1 cellular context compared by ENCODE assay signal in the genomic region with DNA sequence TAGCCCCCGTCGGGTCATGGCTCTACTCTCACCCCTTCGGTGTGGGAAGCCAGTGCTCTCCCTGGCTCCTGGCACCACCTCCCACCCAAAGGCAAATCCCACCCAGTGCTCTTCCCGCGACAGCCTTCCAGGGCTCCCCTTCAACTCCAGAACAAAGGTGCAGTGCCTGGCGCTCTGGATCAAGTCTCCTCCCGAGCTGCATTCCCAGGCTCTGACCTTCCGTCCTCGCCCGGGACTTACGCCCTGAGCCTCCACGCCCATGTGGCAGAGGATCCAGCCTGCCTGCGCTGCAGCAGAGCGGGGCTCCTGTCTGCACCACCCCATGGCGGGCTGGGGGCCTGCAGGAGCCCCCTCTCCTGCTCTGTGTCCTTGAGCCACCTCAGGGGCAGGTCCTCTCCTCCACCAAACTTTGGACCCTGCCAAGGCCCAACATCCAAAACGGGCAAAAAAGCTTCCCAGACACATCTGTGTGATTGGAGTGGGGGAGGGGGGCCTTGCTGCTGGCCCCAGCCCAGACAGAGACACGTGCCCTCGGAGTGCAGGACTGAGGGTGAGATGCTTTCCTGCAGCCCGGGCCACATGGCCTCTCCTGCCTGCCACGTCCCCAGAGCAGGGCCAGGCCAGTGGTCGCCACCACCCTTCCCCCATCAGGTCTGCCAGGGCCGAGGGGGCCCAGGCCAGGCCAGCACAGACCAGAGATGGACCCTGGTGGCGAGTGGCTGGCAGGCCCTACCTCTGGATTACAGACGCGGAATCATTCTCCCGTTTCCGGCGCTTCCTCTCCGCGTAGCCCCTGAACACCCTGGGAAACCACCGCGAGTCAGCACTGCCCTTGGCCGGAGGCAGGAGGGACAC.
TF ChIP-seq lines count a peak whose summit lies in the region.

No MANE protein-coding gene starts in this region.

TF ChIP-seq in HepG2, 621 proteins besides CTCF, POLR2A, EP300 and RAD21 (continued from another document and continues in another):
- TF ChIP-seq, protein P1, sequence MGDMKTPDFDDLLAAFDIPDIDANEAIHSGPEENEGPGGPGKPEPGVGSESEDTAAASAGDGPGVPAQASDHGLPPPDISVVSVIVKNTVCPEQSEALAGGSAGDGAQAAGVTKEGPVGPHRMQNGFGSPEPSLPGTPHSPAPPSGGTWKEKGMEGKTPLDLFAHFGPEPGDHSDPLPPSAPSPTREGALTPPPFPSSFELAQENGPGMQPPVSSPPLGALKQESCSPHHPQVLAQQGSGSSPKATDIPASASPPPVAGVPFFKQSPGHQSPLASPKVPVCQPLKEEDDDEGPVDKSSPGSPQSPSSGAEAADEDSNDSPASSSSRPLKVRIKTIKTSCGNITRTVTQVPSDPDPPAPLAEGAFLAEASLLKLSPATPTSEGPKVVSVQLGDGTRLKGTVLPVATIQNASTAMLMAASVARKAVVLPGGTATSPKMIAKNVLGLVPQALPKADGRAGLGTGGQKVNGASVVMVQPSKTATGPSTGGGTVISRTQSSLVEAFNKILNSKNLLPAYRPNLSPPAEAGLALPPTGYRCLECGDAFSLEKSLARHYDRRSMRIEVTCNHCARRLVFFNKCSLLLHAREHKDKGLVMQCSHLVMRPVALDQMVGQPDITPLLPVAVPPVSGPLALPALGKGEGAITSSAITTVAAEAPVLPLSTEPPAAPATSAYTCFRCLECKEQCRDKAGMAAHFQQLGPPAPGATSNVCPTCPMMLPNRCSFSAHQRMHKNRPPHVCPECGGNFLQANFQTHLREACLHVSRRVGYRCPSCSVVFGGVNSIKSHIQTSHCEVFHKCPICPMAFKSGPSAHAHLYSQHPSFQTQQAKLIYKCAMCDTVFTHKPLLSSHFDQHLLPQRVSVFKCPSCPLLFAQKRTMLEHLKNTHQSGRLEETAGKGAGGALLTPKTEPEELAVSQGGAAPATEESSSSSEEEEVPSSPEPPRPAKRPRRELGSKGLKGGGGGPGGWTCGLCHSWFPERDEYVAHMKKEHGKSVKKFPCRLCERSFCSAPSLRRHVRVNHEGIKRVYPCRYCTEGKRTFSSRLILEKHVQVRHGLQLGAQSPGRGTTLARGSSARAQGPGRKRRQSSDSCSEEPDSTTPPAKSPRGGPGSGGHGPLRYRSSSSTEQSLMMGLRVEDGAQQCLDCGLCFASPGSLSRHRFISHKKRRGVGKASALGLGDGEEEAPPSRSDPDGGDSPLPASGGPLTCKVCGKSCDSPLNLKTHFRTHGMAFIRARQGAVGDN (CRISPR knock-in tag; IDR thresholded peaks at IDR 0.05), result peak; percentile 100
- TF ChIP-seq ZNF724P (CRISPR knock-in tag; IDR thresholded peaks at IDR 0.05; ENCODE audit: borderline replicate concordance), result peak; percentile 85; the same call in 1 of the 2 replicates
- TF ChIP-seq PAX8 (CRISPR knock-in tag; IDR thresholded peaks at IDR 0.05; ENCODE audit: borderline replicate concordance), result no peak
- TF ChIP-seq, protein P2, sequence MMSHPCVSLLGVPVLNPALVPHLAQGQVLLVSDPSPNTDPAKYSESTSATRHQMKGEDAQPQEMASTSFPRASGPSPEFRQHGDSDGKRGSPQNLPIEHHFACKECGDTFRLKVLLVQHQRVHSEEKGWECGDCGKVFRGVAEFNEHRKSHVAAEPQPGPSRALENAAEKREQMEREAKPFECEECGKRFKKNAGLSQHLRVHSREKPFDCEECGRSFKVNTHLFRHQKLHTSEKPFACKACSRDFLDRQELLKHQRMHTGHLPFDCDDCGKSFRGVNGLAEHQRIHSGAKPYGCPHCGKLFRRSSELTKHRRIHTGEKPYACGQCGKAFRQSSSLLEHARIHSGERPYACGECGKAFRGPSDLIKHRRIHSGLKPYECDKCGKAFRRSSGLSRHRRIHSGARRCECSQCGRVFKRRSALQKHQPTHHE (CRISPR knock-in tag; IDR thresholded peaks at IDR 0.05; ENCODE audit: borderline replicate concordance), result no peak; the same call in 1 of the 2 replicates
- no peak for TF ChIP-seq NFE2L2 (IDR thresholded peaks at IDR 0.05; ENCODE audit: low read length)
- no peak for TF ChIP-seq PREB (CRISPR knock-in tag; IDR thresholded peaks at IDR 0.05)
- peak; percentile 86 for TF ChIP-seq ZNF792 (CRISPR knock-in tag; IDR thresholded peaks at IDR 0.05)
- TF ChIP-seq DNMT1 (CRISPR knock-in tag; IDR thresholded peaks at IDR 0.05), result no peak; the same call in 1 of the 2 replicates
- TF ChIP-seq HNF4A (CRISPR knock-in tag; IDR thresholded peaks at IDR 0.05), result peak; percentile 94
- peak; percentile 86 for TF ChIP-seq ZNF501 (CRISPR knock-in tag; IDR thresholded peaks at IDR 0.05)
- TF ChIP-seq ZFP41 (CRISPR knock-in tag; IDR thresholded peaks at IDR 0.05; ENCODE audit: borderline replicate concordance), result peak; percentile 67; the same call in 1 of the 2 replicates
- no peak for TF ChIP-seq ZNF878 (CRISPR knock-in tag; IDR thresholded peaks at IDR 0.05)
- TF ChIP-seq, protein P3, sequence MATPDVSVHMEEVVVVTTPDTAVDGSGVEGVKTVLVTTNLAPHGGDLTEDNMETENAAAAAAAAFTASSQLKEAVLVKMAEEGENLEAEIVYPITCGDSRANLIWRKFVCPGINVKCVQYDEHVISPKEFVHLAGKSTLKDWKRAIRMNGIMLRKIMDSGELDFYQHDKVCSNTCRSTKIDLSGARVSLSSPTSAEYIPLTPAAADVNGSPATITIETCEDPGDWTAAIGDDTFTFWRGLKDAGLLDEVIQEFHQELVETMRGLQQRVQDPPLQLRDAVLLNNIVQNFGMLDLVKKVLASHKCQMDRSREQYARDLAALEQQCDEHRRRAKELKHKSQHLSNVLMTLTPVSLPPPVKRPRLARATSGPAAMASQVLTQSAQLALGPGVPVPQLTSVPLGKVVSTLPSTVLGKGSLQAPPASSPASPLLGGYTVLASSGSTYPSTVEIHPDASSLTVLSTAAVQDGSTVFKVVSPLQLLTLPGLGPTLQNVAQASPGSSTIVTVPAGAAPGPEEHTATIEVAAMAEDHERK (CRISPR knock-in tag; IDR thresholded peaks at IDR 0.05; ENCODE audit: low read depth), result no peak
- TF ChIP-seq KDM3A (CRISPR knock-in tag; IDR thresholded peaks at IDR 0.05; ENCODE audit: low read depth), result peak; percentile 40; the same call in 1 of the 2 replicates
- peak; percentile 86; the same call in 1 of the 2 replicates for TF ChIP-seq EEA1 (CRISPR knock-in tag; IDR thresholded peaks at IDR 0.05; ENCODE audit: borderline replicate concordance)
- TF ChIP-seq, protein P4, sequence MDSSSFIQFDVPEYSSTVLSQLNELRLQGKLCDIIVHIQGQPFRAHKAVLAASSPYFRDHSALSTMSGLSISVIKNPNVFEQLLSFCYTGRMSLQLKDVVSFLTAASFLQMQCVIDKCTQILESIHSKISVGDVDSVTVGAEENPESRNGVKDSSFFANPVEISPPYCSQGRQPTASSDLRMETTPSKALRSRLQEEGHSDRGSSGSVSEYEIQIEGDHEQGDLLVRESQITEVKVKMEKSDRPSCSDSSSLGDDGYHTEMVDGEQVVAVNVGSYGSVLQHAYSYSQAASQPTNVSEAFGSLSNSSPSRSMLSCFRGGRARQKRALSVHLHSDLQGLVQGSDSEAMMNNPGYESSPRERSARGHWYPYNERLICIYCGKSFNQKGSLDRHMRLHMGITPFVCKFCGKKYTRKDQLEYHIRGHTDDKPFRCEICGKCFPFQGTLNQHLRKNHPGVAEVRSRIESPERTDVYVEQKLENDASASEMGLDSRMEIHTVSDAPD (CRISPR knock-in tag; IDR thresholded peaks at IDR 0.05), result peak; percentile 69; the same call in 1 of the 2 replicates
- peak; percentile 96 for TF ChIP-seq ZNF607 (CRISPR knock-in tag; IDR thresholded peaks at IDR 0.05; ENCODE audit: borderline replicate concordance)
- TF ChIP-seq ZNF329 (CRISPR knock-in tag; IDR thresholded peaks at IDR 0.05; ENCODE audit: low read depth), result peak; percentile 85; the same call in 1 of the 2 replicates
- no peak for TF ChIP-seq ZNF10 (CRISPR knock-in tag; IDR thresholded peaks at IDR 0.05; ENCODE audit: borderline replicate concordance, low read depth)
- no peak for TF ChIP-seq CHD4 (IDR thresholded peaks at IDR 0.05; ENCODE audit: borderline replicate concordance, low read length)
- TF ChIP-seq ZBTB14 (CRISPR knock-in tag; IDR thresholded peaks at IDR 0.05), result no peak
- peak; percentile 78; the same call in 1 of the 2 replicates for TF ChIP-seq ZNF431 (CRISPR knock-in tag; IDR thresholded peaks at IDR 0.05; ENCODE audit: borderline replicate concordance, low read depth)
- TF ChIP-seq ZFP82 (CRISPR knock-in tag; IDR thresholded peaks at IDR 0.05; ENCODE audit: borderline replicate concordance), result peak; percentile 78; the same call in 1 of the 2 replicates
- no peak for TF ChIP-seq THYN1 (CRISPR knock-in tag; IDR thresholded peaks at IDR 0.05; ENCODE audit: borderline replicate concordance, low read depth)
- peak; percentile 93 for TF ChIP-seq MTA1 (CRISPR knock-in tag; IDR thresholded peaks at IDR 0.05; ENCODE audit: borderline replicate concordance)
- TF ChIP-seq, protein P5, sequence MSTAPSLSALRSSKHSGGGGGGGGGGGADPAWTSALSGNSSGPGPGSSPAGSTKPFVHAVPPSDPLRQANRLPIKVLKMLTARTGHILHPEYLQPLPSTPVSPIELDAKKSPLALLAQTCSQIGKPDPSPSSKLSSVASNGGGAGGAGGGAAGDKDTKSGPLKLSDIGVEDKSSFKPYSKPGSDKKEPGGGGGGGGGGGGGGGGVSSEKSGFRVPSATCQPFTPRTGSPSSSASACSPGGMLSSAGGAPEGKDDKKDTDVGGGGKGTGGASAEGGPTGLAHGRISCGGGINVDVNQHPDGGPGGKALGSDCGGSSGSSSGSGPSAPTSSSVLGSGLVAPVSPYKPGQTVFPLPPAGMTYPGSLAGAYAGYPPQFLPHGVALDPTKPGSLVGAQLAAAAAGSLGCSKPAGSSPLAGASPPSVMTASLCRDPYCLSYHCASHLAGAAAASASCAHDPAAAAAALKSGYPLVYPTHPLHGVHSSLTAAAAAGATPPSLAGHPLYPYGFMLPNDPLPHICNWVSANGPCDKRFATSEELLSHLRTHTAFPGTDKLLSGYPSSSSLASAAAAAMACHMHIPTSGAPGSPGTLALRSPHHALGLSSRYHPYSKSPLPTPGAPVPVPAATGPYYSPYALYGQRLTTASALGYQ (CRISPR knock-in tag; IDR thresholded peaks at IDR 0.05), result 0 out of 2 replicates have a peak, but pooled peaks have one; percentile 19
- TF ChIP-seq MIXL1 (CRISPR knock-in tag; IDR thresholded peaks at IDR 0.05), result peak; percentile 84
- TF ChIP-seq TOPORS (CRISPR knock-in tag; IDR thresholded peaks at IDR 0.05), result peak; percentile 49; the same call in 1 of the 2 replicates
- no peak for TF ChIP-seq ZNF33B (CRISPR knock-in tag; IDR thresholded peaks at IDR 0.05)
- peak; percentile 87 for TF ChIP-seq ETS1 (CRISPR knock-in tag; IDR thresholded peaks at IDR 0.05)
- peak; percentile 92 for TF ChIP-seq ZFX (CRISPR knock-in tag; IDR thresholded peaks at IDR 0.05; ENCODE audit: low read depth)
- peak; percentile 71; the same call in 1 of the 2 replicates for TF ChIP-seq KLF15 (CRISPR knock-in tag; IDR thresholded peaks at IDR 0.05; ENCODE audit: borderline replicate concordance)
- TF ChIP-seq FOXC1 (CRISPR knock-in tag; IDR thresholded peaks at IDR 0.05; ENCODE audit: borderline replicate concordance), result peak; percentile 72; the same call in 1 of the 2 replicates
- 0 out of 2 replicates have a peak, but pooled peaks have one; percentile 68 for TF ChIP-seq ZNF121 (CRISPR knock-in tag; IDR thresholded peaks at IDR 0.05)
- TF ChIP-seq ZNF619 (CRISPR knock-in tag; IDR thresholded peaks at IDR 0.05), result no peak
- peak; percentile 44; the same call in 1 of the 2 replicates for TF ChIP-seq KDM1A (CRISPR knock-in tag; IDR thresholded peaks at IDR 0.05)
- TF ChIP-seq ZNF850 (CRISPR knock-in tag; conservative IDR thresholded peaks at IDR 0.05), result peak; percentile 97
- TF ChIP-seq ZNF652 (CRISPR knock-in tag; IDR thresholded peaks at IDR 0.05; ENCODE audit: borderline replicate concordance, low read depth), result no peak; the same call in 1 of the 2 replicates
- TF ChIP-seq SP1 (IDR thresholded peaks at IDR 0.05), result no peak
- TF ChIP-seq SP1 (CRISPR knock-in tag; IDR thresholded peaks at IDR 0.05), result peak; percentile 14; the same call in 1 of the 2 replicates
- no peak; the same call in 1 of the 2 replicates for TF ChIP-seq CC2D1A (CRISPR knock-in tag; IDR thresholded peaks at IDR 0.05)
- TF ChIP-seq ZBTB38 (CRISPR knock-in tag; IDR thresholded peaks at IDR 0.05), result peak; percentile 99
- TF ChIP-seq FOXP1 (IDR thresholded peaks at IDR 0.05), result no peak
- no peak for TF ChIP-seq FOXP1 (CRISPR knock-in tag; IDR thresholded peaks at IDR 0.05)
- no peak for TF ChIP-seq SYNCRIP (IDR thresholded peaks at IDR 0.05; ENCODE audit: insufficient read depth, low read depth, low read length)
- peak; percentile 91 for TF ChIP-seq IKZF5 (CRISPR knock-in tag; IDR thresholded peaks at IDR 0.05)
- TF ChIP-seq ZMAT3 (CRISPR knock-in tag; conservative IDR thresholded peaks at IDR 0.05), result peak; percentile 85
- no peak for TF ChIP-seq U2AF2 (IDR thresholded peaks at IDR 0.05; ENCODE audit: low read depth, low read length)
- no peak for TF ChIP-seq RAD51 (IDR thresholded peaks at IDR 0.05; ENCODE audit: borderline replicate concordance)
